1 cellular context compared by ENCODE assay signal in genomic region chr6:42661540-42662153, GRCh38.
TF ChIP-seq lines count a peak whose summit lies in the region.

No MANE protein-coding gene starts in this region.

TF ChIP-seq in HepG2, 621 proteins besides CTCF, POLR2A, EP300 and RAD21 (continued from another document):
- no peak for TF ChIP-seq ZBTB10 (CRISPR knock-in tag; IDR thresholded peaks at IDR 0.05; ENCODE audit: borderline replicate concordance)
- TF ChIP-seq MLX (CRISPR knock-in tag; IDR thresholded peaks at IDR 0.05) = no peak
- no peak for TF ChIP-seq ISX (CRISPR knock-in tag; conservative IDR thresholded peaks at IDR 0.05)
- no peak for TF ChIP-seq ZNF607 (CRISPR knock-in tag; IDR thresholded peaks at IDR 0.05; ENCODE audit: borderline replicate concordance)
- no peak for TF ChIP-seq ZBTB40 (IDR thresholded peaks at IDR 0.05)
- TF ChIP-seq ZBTB40 (CRISPR knock-in tag; IDR thresholded peaks at IDR 0.05) = no peak
- no peak for TF ChIP-seq SAFB2 (CRISPR knock-in tag; IDR thresholded peaks at IDR 0.05; ENCODE audit: borderline replicate concordance, low read depth)
- TF ChIP-seq CENPBD1 (CRISPR knock-in tag; IDR thresholded peaks at IDR 0.05; ENCODE audit: borderline replicate concordance, low read depth) = no peak
- no peak for TF ChIP-seq KDM5B (CRISPR knock-in tag; IDR thresholded peaks at IDR 0.05; ENCODE audit: borderline replicate concordance)
- TF ChIP-seq GZF1 (CRISPR knock-in tag; IDR thresholded peaks at IDR 0.05) = no peak
- no peak for TF ChIP-seq NONO (IDR thresholded peaks at IDR 0.05)
- no peak for TF ChIP-seq NONO (CRISPR knock-in tag; conservative IDR thresholded peaks at IDR 0.05)
- no peak for TF ChIP-seq JUNB (CRISPR knock-in tag; IDR thresholded peaks at IDR 0.05; ENCODE audit: borderline replicate concordance)
- TF ChIP-seq ZNF724P (CRISPR knock-in tag; IDR thresholded peaks at IDR 0.05; ENCODE audit: borderline replicate concordance) = no peak
- TF ChIP-seq RORA (CRISPR knock-in tag; IDR thresholded peaks at IDR 0.05) = no peak
- no peak for TF ChIP-seq CCDC6 (CRISPR knock-in tag; IDR thresholded peaks at IDR 0.05)
- no peak for TF ChIP-seq TFDP1 (CRISPR knock-in tag; IDR thresholded peaks at IDR 0.05; ENCODE audit: borderline replicate concordance)
- TF ChIP-seq TCF12 (IDR thresholded peaks at IDR 0.05) = no peak
- TF ChIP-seq TCF12 (CRISPR knock-in tag; IDR thresholded peaks at IDR 0.05) = no peak
- TF ChIP-seq ATM (IDR thresholded peaks at IDR 0.05; ENCODE audit: borderline replicate concordance) = no peak
- TF ChIP-seq MTA3 (CRISPR knock-in tag; IDR thresholded peaks at IDR 0.05) = no peak
- no peak for TF ChIP-seq RARA (CRISPR knock-in tag; IDR thresholded peaks at IDR 0.05)
- no peak for TF ChIP-seq ZNF574 (CRISPR knock-in tag; IDR thresholded peaks at IDR 0.05)
- TF ChIP-seq ELK4 (CRISPR knock-in tag; IDR thresholded peaks at IDR 0.05; ENCODE audit: borderline replicate concordance) = no peak
- TF ChIP-seq PTBP1 (IDR thresholded peaks at IDR 0.05; ENCODE audit: low read depth, low read length, poor library complexity, severe bottlenecking) = no peak
- TF ChIP-seq ZNF446 (CRISPR knock-in tag; IDR thresholded peaks at IDR 0.05) = no peak
- TF ChIP-seq SMYD3 (CRISPR knock-in tag; IDR thresholded peaks at IDR 0.05) = no peak
- no peak for TF ChIP-seq HMG20A (CRISPR knock-in tag; IDR thresholded peaks at IDR 0.05; ENCODE audit: borderline replicate concordance)
- TF ChIP-seq ZBTB39 (CRISPR knock-in tag; IDR thresholded peaks at IDR 0.05) = no peak
